ENCODE assay signal across 1 cellular context in genomic region chr1:229203991-229204632, GRCh38.
TF ChIP-seq lines count a peak whose summit lies in the region.

No MANE protein-coding gene starts in this region.

TF ChIP-seq in GM23338, 12 proteins besides CTCF, POLR2A, EP300 and RAD21 (continued from another document):
- TF ChIP-seq ZNF331 (CRISPR knock-in tag; IDR thresholded peaks at IDR 0.05; ENCODE audit: low read depth) (no peak), CREB1 (CRISPR knock-in tag; IDR thresholded peaks at IDR 0.05; ENCODE audit: low read depth) (no peak), ZNF462 (CRISPR knock-in tag; IDR thresholded peaks at IDR 0.05) (no peak)
TF ChIP-seq in GM23338: peak in this region for 0.
